Comparison of ENCODE assay signal across 33 cellular contexts in the genomic region with DNA sequence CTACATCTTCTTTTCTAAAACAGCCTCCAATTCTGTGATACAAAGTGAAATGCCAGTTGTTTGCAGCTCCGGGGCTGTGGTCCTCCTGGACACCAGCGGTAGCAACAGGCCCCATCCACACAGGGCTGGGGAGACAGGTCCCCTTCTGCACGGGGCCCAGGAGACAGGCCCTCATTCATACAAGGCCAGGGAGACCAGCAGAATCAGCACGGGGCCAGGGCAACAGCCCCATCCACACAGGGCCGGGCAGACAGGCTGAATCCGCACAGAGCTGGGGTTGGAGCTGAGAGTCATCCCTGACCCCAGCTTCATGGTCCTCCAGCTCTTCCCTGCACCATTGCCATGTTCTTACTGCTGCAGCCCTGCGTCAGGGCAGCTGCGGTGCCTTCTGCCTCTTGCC.
"Had no signal": no experiment of that assay in that cellular context is flagged by ENCODE, and none has a peak within 500 bp of the region (broad histone marks: within the 10 kb centered on the region; RNA-seq: fewer than 3 reads in every experiment).

No MANE protein-coding gene starts in this region.

- ATAC-seq: activated naive CD4-positive, alpha-beta T cell treated with anti-CD3 and anti-CD28 coated beads, Interleukin-2, amount 50 U/mL, for 72 hours; body of pancreas had no signal

- H3K9me2 ChIP-seq: SK-N-SH had no signal

- H3K27me3 ChIP-seq: adrenal gland, body of pancreas, breast epithelium, SJSA1 had no signal

- H3K27ac Mint-ChIP-seq: activated B cell treated with CpG ODN at 0.5 μM for 24 hours; activated CD4-positive, alpha-beta memory T cell treated with anti-CD3 and anti-CD28 coated beads for 36 hours; activated naive CD4-positive, alpha-beta T cell treated with anti-CD3 and anti-CD28 coated beads for 36 hours; activated T-helper 1 cell treated with anti-CD3 and anti-CD28 coated beads, Interleukin-12 subunit alpha, Interleukin-12 subunit beta, Interleukin-2, Interleukin-4 antibody, amounts not matched to agents 30 ng/mL and 10 ng/mL and 1 ng/mL, durations not matched to agents 14 hours and 24 hours and 36 hours; T-helper 1 cell treated with Interleukin-12 subunit alpha and Interleukin-12 subunit beta and Interleukin-4 antibody, amounts not matched to agents 30 μg/mL and 1 μg/mL, for 36 hours; T-helper 2 cell treated with Interferon-gamma antibody and Interleukin-4, amounts not matched to agents 5 μg/mL and 100 μg/mL, for 36 hours had no signal

- DNase-seq: activated B cell treated with CpG ODN at 0.5 μM for 24 hours; activated CD4-positive, alpha-beta memory T cell treated with anti-CD3 and anti-CD28 coated beads for 36 hours; activated CD4-positive, alpha-beta T cell treated with anti-CD3 and anti-CD28 coated beads for 4 hours; activated CD4-positive, alpha-beta T cell treated with anti-CD3 and anti-CD28 coated beads, Interleukin-2, amount 50 U/mL, for 1 hour; activated CD4-positive, CD25-positive, alpha-beta regulatory T cell treated with anti-CD3 and anti-CD28 coated beads, Interleukin-2, amount 50 U/mL, for 72 hours; activated CD8-positive, alpha-beta memory T cell treated with anti-CD3 and anti-CD28 coated beads, Interleukin-2, amount 50 U/mL, for 4 hours; activated gamma-delta T cell treated with Interleukin-2 at 50 U/mL for 16 hours; activated naive CD4-positive, alpha-beta T cell treated with anti-CD3 and anti-CD28 coated beads for 36 hours; activated T-cell treated with anti-CD3 and anti-CD28 coated beads for 4 hours; activated T-cell treated with anti-CD3 and anti-CD28 coated beads, Interleukin-2, amount 50 U/mL, for 4 hours; adrenal gland; body of pancreas; MM.1S; MV-4-11; NCI-H1092; NCI-H1436 treated with DMSO at 0.1 percent for 48 hours; NCI-H1694 treated with DMSO at 0.1 percent for 48 hours; NCI-H2029; NCI-H2171; NCI-H510A; NCI-H526; NCI-H748 treated with DMSO at 0.1 percent for 48 hours; NK-92 treated with Interleukin-12 subunit alpha and Interleukin-12 subunit beta, amount 100 ng/mL, for 24 hours; RPMI8226; SHP77 treated with DMSO at 0.1 percent for 48 hours; SK-N-SH had no signal

- H3K4me3 Mint-ChIP-seq: activated B cell treated with CpG ODN at 0.5 μM for 24 hours; activated CD4-positive, alpha-beta memory T cell treated with anti-CD3 and anti-CD28 coated beads for 36 hours; activated naive CD4-positive, alpha-beta T cell treated with anti-CD3 and anti-CD28 coated beads for 36 hours; activated T-cell treated with anti-CD3 and anti-CD28 coated beads, Interleukin-2, amount 50 U/mL, for 4 hours; activated T-helper 1 cell treated with anti-CD3 and anti-CD28 coated beads, Interleukin-12 subunit alpha, Interleukin-12 subunit beta, Interleukin-2, Interleukin-4 antibody, amounts not matched to agents 30 ng/mL and 10 ng/mL and 1 ng/mL, durations not matched to agents 14 hours and 24 hours and 36 hours; T-helper 1 cell treated with Interleukin-12 subunit alpha and Interleukin-12 subunit beta and Interleukin-4 antibody, amounts not matched to agents 30 μg/mL and 1 μg/mL, for 36 hours; T-helper 2 cell treated with Interferon-gamma antibody and Interleukin-4, amounts not matched to agents 5 μg/mL and 100 μg/mL, for 36 hours had no signal

- H3K4me3 ChIP-seq: adrenal gland, body of pancreas, breast epithelium, SJSA1 had no signal

- H3K9me3 ChIP-seq: adrenal gland, body of pancreas, breast epithelium, SK-N-SH had no signal

- H3K27ac ChIP-seq: adrenal gland, body of pancreas, breast epithelium, SJSA1, VCaP had no signal

- H3K9me3 Mint-ChIP-seq: activated B cell treated with CpG ODN at 0.5 μM for 24 hours; activated CD4-positive, alpha-beta memory T cell treated with anti-CD3 and anti-CD28 coated beads for 36 hours; activated naive CD4-positive, alpha-beta T cell treated with anti-CD3 and anti-CD28 coated beads for 36 hours; activated naive CD4-positive, alpha-beta T cell treated with anti-CD3 and anti-CD28 coated beads, Interleukin-2, amount 50 U/mL, for 72 hours; activated T-cell treated with anti-CD3 and anti-CD28 coated beads, Interleukin-2, amount 50 U/mL, for 4 hours; activated T-helper 1 cell treated with anti-CD3 and anti-CD28 coated beads, Interleukin-12 subunit alpha, Interleukin-12 subunit beta, Interleukin-2, Interleukin-4 antibody, amounts not matched to agents 30 ng/mL and 10 ng/mL and 1 ng/mL, durations not matched to agents 14 hours and 24 hours and 36 hours; T-helper 1 cell treated with Interleukin-12 subunit alpha and Interleukin-12 subunit beta and Interleukin-4 antibody, amounts not matched to agents 30 μg/mL and 1 μg/mL, for 36 hours; T-helper 2 cell treated with Interferon-gamma antibody and Interleukin-4, amounts not matched to agents 5 μg/mL and 100 μg/mL, for 36 hours had no signal

- H3K4me2 ChIP-seq: SK-N-SH had no signal

- H3K27me3 Mint-ChIP-seq: activated B cell treated with CpG ODN at 0.5 μM for 24 hours; activated CD4-positive, alpha-beta memory T cell treated with anti-CD3 and anti-CD28 coated beads for 36 hours had no signal

- H3K4me1 ChIP-seq: adrenal gland, body of pancreas, SJSA1 had no signal

- H3K36me3 ChIP-seq: adrenal gland, breast epithelium, SJSA1 had no signal

- H3K36me3 Mint-ChIP-seq: activated naive CD4-positive, alpha-beta T cell treated with anti-CD3 and anti-CD28 coated beads, Interleukin-2, amount 50 U/mL, for 72 hours had no signal

- H3K9ac ChIP-seq: SK-N-SH had no signal
